ENCODE assay signal across 2 cellular contexts in genomic region chr12:69566603-69567002, GRCh38.
TF ChIP-seq lines count a peak whose summit lies in the region.

No MANE protein-coding gene starts in this region.

TF ChIP-seq in HepG2, 621 proteins besides CTCF, POLR2A, EP300 and RAD21:
- TF ChIP-seq CENPX (CRISPR knock-in tag; IDR thresholded peaks at IDR 0.05), result no peak
- no peak for TF ChIP-seq ZMAT5 (CRISPR knock-in tag; IDR thresholded peaks at IDR 0.05; ENCODE audit: borderline replicate concordance, low read depth)
- TF ChIP-seq MAFF (IDR thresholded peaks at IDR 0.05; ENCODE audit: low read depth, low read length), result no peak

TF ChIP-seq in HEK293T, 16 proteins besides CTCF, POLR2A, EP300 and RAD21 (continued from another document):
- TF ChIP-seq SP1 (IDR thresholded peaks at IDR 0.05) (no peak), CTBP1 (IDR thresholded peaks at IDR 0.05; ENCODE audit: borderline replicate concordance) (no peak), TARDBP (IDR thresholded peaks at IDR 0.05) (no peak), L3MBTL2 (conservative IDR thresholded peaks at IDR 0.05) (no peak), ELF4 (IDR thresholded peaks at IDR 0.05) (no peak), ZNF384 (IDR thresholded peaks at IDR 0.05) (no peak), BHLHE40 (IDR thresholded peaks at IDR 0.05; ENCODE audit: borderline replicate concordance) (no peak), LEF1 (IDR thresholded peaks at IDR 0.05; ENCODE audit: borderline replicate concordance) (no peak), FOXM1 (IDR thresholded peaks at IDR 0.05; ENCODE audit: borderline replicate concordance) (no peak), NFRKB (IDR thresholded peaks at IDR 0.05) (no peak), FOXK2 (IDR thresholded peaks at IDR 0.05) (no peak), FOXA1 (IDR thresholded peaks at IDR 0.05) (no peak), PKNOX1 (IDR thresholded peaks at IDR 0.05) (no peak), ARNT (IDR thresholded peaks at IDR 0.05) (no peak), SUZ12 (IDR thresholded peaks at IDR 0.05) (no peak)
